In the genomic region with DNA sequence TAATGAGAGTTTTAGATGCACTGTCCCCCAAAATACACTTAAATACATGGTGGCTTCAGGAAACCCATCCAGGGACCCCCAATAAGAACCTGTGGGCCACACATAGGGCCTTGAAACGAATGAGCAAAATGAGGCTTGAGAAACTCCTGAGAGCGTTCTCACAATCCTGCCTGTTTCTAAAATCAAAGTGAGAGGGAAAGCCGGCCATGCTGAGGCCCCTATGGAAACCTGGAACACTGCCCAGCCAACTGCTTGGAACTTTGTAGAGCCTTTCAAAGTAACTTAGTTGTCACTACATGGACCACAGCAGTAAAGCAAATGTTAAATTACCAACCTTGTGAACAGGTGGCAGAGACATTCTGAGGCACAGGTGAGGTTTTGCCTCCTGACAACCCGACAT, we compare ENCODE assay signal across 14 cellular contexts. TPM values are rescaled to one million over a fixed set of nuclear protein-coding genes. Genes with fewer than 3 reads are reported as not detected.
A peak's percentile ranks its signal among the peaks of the same experiment; 100 is the strongest.
DNase-seq lines count a peak whose midpoint lies in the region; ATAC-seq and TF ChIP-seq lines count a peak whose summit lies in the region.
"Had no signal": no experiment of that assay in that cellular context is flagged by ENCODE, and none has a peak within 500 bp of the region (broad histone marks: within the 10 kb centered on the region; RNA-seq: fewer than 3 reads in every experiment).

No MANE protein-coding gene starts in this region.

- H3K9me3 Mint-ChIP-seq in nephron = no peaks in the 10 kb centered on the region
- H3K9me3 Mint-ChIP-seq: HFFc6 had no signal

- intact Hi-C loops in Right ventricle myocardium superior (cut with DNase I) (no loop called here), heart right ventricle (cut with DNase I) (loop anchor here in 3 of 10 donors (5.0 to 10.0 kb wide), 3 partner anchors 33 to 1318 kb away; no protein-coding TSS in a partner anchor), testis (cut with DNase I; ENCODE audit: low total_unique reads) (no loop called here)

- DNase-seq in Right ventricle myocardium superior = peak; percentile 57
- DNase-seq in right atrium auricular region (ENCODE audit: low spot score) = no peak
- peak; percentile 33 to 76 for DNase-seq in heart right ventricle
- DNase-seq in testis = peak; percentile 41
- DNase-seq in NCI-H82 treated with DMSO at 0.1 percent for 48 hours (lab: John Stamatoyannopoulos, UW; ENCODE audit: unreplicated experiment) = no peak
- DNase-seq in activated naive CD4-positive, alpha-beta T cell treated with Interleukin-2 at 50 U/mL for 16 hours = no peak
- DNase-seq: 8988T, HFFc6, KG1, NCI-H1092 treated with DMSO at 0.1 percent for 48 hours, NCI-H1694, NCI-H748 treated with DMSO at 0.1 percent for 48 hours had no signal

- no peaks in the 10 kb centered on the region for H3K36me3 Mint-ChIP-seq in nephron (ENCODE audit: low read depth)

- 38 to 44% methylated on average over 4 of the region's 4 CpGs for WGBS in heart right ventricle, 2 donors
- 70 to 75% methylated on average over 4 of the region's 4 CpGs for WGBS in testis, 2 donors

- H3K27ac Mint-ChIP-seq in nephron = peak overlapping the region; percentile 70 to 92 (median 81)
- H3K27ac Mint-ChIP-seq: HFFc6 had no signal

- H3K4me3 Mint-ChIP-seq in nephron = peak overlapping the region in 1 of 3 experiments; percentile 31
- H3K4me3 Mint-ChIP-seq: HFFc6 had no signal

- H3K36me3 ChIP-seq in right atrium auricular region = no peaks in the 10 kb centered on the region
- no peaks in the 10 kb centered on the region for H3K36me3 ChIP-seq in heart right ventricle
- no peaks in the 10 kb centered on the region for H3K36me3 ChIP-seq in testis (ENCODE audit: low read depth, missing control alignments)

- H3K4me1 ChIP-seq in right atrium auricular region = peaks cover 0 to 60% of the 10 kb centered on the region in 2 donors
- H3K4me1 ChIP-seq in heart right ventricle = peaks cover 0 to 79% (median 56%) of the 10 kb centered on the region in 9 donors
- H3K4me1 ChIP-seq in testis = peaks cover 17% of the 10 kb centered on the region

- H3K4me1 Mint-ChIP-seq in nephron = peaks cover 60% of the 10 kb centered on the region

- TF ChIP-seq CTCF in right atrium auricular region (IDR thresholded peaks at IDR 0.05) (no peak), heart right ventricle (IDR thresholded peaks at IDR 0.05) (no peak), nephron (IDR thresholded peaks at IDR 0.05; ENCODE audit: unreplicated experiment in 3 of 3) (no peak), testis (IDR thresholded peaks at IDR 0.05) (no peak)

- H3K27me3 ChIP-seq in right atrium auricular region (no peaks in the 10 kb centered on the region), heart right ventricle (no peaks in the 10 kb centered on the region), testis (no peaks in the 10 kb centered on the region)

- H3K4me3 ChIP-seq in right atrium auricular region = no peak overlapping the region
- H3K4me3 ChIP-seq in heart right ventricle = no peak overlapping the region
- H3K4me3 ChIP-seq in testis = no peak overlapping the region

- no peaks in the 10 kb centered on the region for H3K9me3 ChIP-seq in right atrium auricular region
- no peaks in the 10 kb centered on the region for H3K9me3 ChIP-seq in heart right ventricle
- H3K9me3 ChIP-seq in testis = no peaks in the 10 kb centered on the region

- H3K27me3 Mint-ChIP-seq in nephron (ENCODE audit: low read depth) = peaks cover 5% of the 10 kb centered on the region

- ATAC-seq in Right ventricle myocardium superior (ENCODE audit: poor library complexity) (peak; percentile 47), heart right ventricle (peak in 6 of 8 donors; percentile 47 to 70 (median 55)), GM19395 (IDR thresholded peaks at IDR 0.05; ENCODE audit: unreplicated experiment) (no peak)

- TF ChIP-seq POLR2A in testis (IDR thresholded peaks at IDR 0.05) = no peak

- H3K27ac ChIP-seq in right atrium auricular region (peak overlapping the region in 1 of 2 donors; percentile 15), heart right ventricle (peak overlapping the region in 5 of 10 donors; percentile 37 to 83 (median 51)), testis (no peak overlapping the region)

RNA-seq across cellular contexts. Expression of gene SGMS1, which starts 13.4 kb away (rescaled TPM):
- 18.3 TPM for total RNA-seq in Right ventricle myocardium superior
- 10 to 100 TPM; 32.5 to 35.9 TPM for total RNA-seq in right atrium auricular region
- total RNA-seq in heart right ventricle = 10 to 100 TPM; 14.2 to 24.3 (median 19.3) TPM
- polyA plus RNA-seq in heart right ventricle = 10 to 100 TPM in 1 of 2 donors, 1 to 10 TPM in 1; 7.3 to 13.1 TPM
- total RNA-seq in testis = 10 to 100 TPM; 63.2 to 90.9 TPM
- polyA plus RNA-seq in testis (ENCODE audit: insufficient read depth, low read depth, low replicate concordance) = 30.6 TPM

Comparison
In these comparisons a context has a peak if more than half of its experiments do, and no peak if none do; other contexts are left out.
1. DNase-seq: peak in Right ventricle myocardium superior (single experiment), heart right ventricle (2 of 2) and testis (single experiment); none in right atrium auricular region (single experiment), NCI-H82 treated with DMSO at 0.1 percent for 48 hours (single experiment) and activated naive CD4-positive, alpha-beta T cell treated with Interleukin-2 at 50 U/mL for 16 hours (single experiment).